In genomic region chr12:101111441-101111840, GRCh38 we compare ENCODE assay signal across 23 cellular contexts.
"Had no signal": no experiment of that assay in that cellular context is flagged by ENCODE, and none has a peak within 500 bp of the region (broad histone marks: within the 10 kb centered on the region; RNA-seq: fewer than 3 reads in every experiment).

No MANE protein-coding gene starts in this region.

- H3K9me3 ChIP-seq: left lung, lower lobe of right lung, mucosa of descending colon had no signal

- ATAC-seq: left cardiac atrium; left colon; left lobe of liver; left lung; left ventricle myocardium superior; lower lobe of right lung; mucosa of descending colon; naive thymus-derived CD4-positive, alpha-beta T cell had no signal

- H3K4me2 ChIP-seq: hepatocyte had no signal

- H3K4me3 Mint-ChIP-seq: immature natural killer cell; memory B cell; mesothelial cell of epicardium; naive B cell; naive thymus-derived CD4-positive, alpha-beta T cell had no signal

- H3K4me1 Mint-ChIP-seq: immature natural killer cell; memory B cell; naive B cell; naive thymus-derived CD4-positive, alpha-beta T cell had no signal

- H3K27me3 ChIP-seq: hepatocyte, left lung had no signal

- DNase-seq: immature natural killer cell; islet precursor cell; kidney; kidney glomerular epithelial cell; left cardiac atrium; left colon; left lung; left ventricle myocardium inferior; left ventricle myocardium superior; lower lobe of right lung; mammary epithelial cell; mesenchymal stem cell; mesendoderm; mucosa of descending colon; naive B cell; naive thymus-derived CD4-positive, alpha-beta T cell had no signal

- H3K27ac ChIP-seq: hepatocyte, left lung, left ventricle myocardium inferior, lower lobe of right lung had no signal

- H3K9me3 Mint-ChIP-seq: memory B cell, mesothelial cell of epicardium had no signal

- H3K36me3 ChIP-seq: left lung, left ventricle myocardium inferior, lower lobe of right lung had no signal

- H3K27ac Mint-ChIP-seq: immature natural killer cell; memory B cell; mesothelial cell of epicardium; naive B cell; naive thymus-derived CD4-positive, alpha-beta T cell had no signal

- H3K36me3 Mint-ChIP-seq: immature natural killer cell; memory B cell; naive B cell; naive thymus-derived CD4-positive, alpha-beta T cell had no signal

- H3K27me3 Mint-ChIP-seq: memory B cell had no signal

- H3K79me2 ChIP-seq: hepatocyte had no signal

- FAIRE-seq: islet of Langerhans, keratinocyte, kidney had no signal

- H3K4me3 ChIP-seq: hepatocyte, left lung, left ventricle myocardium inferior, lower lobe of right lung, lung, mucosa of descending colon had no signal

- H3K4me1 ChIP-seq: left lung, left ventricle myocardium inferior, lower lobe of right lung had no signal

- H2AFZ ChIP-seq: hepatocyte had no signal
